8 cellular contexts compared by ENCODE assay signal in the genomic region with DNA sequence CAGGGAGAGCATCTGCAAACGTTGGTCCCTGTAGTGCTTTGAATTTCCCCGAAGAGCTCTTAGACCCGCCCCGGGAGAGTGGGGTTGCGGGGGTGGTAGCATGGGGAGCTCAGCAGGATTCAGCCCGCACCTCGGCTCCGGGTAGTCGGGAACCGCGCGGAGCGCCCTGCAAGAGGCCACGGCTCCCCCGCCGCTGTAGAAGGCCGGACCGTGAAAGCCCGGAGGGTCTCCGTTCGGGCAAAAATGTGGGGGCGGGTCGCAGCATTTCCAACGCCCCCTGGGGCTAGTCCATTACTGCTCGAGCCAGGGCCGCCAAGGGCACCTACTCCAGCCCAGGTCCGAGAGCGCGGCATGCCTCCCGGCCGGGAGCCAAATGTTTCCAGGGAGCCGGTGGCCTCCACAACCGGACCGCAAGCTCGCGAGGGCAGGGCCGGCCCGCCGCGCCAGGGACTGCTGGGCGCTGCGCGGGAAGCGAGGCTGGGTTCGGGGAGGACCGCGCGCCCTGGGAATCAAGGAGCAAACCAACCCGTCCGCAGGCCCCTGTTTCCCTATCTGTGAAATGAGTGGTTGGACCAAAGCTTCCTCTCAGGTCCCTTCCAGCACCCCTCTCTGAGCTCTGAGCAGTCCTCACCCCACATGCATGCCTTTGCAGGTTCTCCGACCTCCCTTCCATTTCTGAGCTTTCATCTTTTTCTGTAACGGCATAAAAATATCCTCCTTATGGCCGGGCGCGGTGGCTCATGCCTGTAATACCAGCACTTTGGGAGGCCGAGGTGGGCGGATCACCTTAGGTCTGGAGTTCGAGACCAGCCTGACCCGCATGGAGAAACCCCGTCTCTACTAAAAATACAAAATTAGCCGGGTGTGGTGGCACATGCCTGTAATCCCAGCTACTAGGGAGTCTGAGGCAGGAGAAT. TPM values are rescaled to one million over a fixed set of nuclear protein-coding genes. Genes with fewer than 3 reads are reported as not detected.
DNase-seq lines count a peak whose midpoint lies in the region; ATAC-seq and TF ChIP-seq lines count a peak whose summit lies in the region.

No MANE protein-coding gene starts in this region.

- WGBS in liver: 8% methylated on average over 61 of the region's 61 CpGs

- H3K9me3 Mint-ChIP-seq in CD14-positive monocyte: peaks cover 0 to 3% (median 0%) of the 10 kb centered on the region in 7 donors
- no peaks in the 10 kb centered on the region for H3K9me3 Mint-ChIP-seq in T-helper 1 cell treated with Interleukin-12 subunit alpha and Interleukin-12 subunit beta and Interleukin-4 antibody, amounts not matched to agents 30 μg/mL and 1 μg/mL, for 36 hours
- H3K9me3 Mint-ChIP-seq in stimulated activated effector memory CD8-positive, alpha-beta T cell treated with anti-CD3 and anti-CD28 coated beads, Interleukin-12 subunit alpha, Interleukin-12 subunit beta, amount 100 ng/mL, for 72 hours: no peaks in the 10 kb centered on the region

- peak overlapping the region; percentile 97 to 98 for H3K27ac ChIP-seq in liver (ENCODE audit: low read depth in 1 of 2, low read length in 2 of 2)

- peaks cover 48% of the 10 kb centered on the region for H3K4me1 Mint-ChIP-seq in CD14-positive monocyte
- peaks cover 36% of the 10 kb centered on the region for H3K4me1 Mint-ChIP-seq in T-helper 1 cell treated with Interleukin-12 subunit alpha and Interleukin-12 subunit beta and Interleukin-4 antibody, amounts not matched to agents 30 μg/mL and 1 μg/mL, for 36 hours (ENCODE audit: low read depth)
- peaks cover 48% of the 10 kb centered on the region for H3K4me1 Mint-ChIP-seq in stimulated activated effector memory CD8-positive, alpha-beta T cell treated with anti-CD3 and anti-CD28 coated beads, Interleukin-12 subunit alpha, Interleukin-12 subunit beta, amount 100 ng/mL, for 72 hours

- intact Hi-C loops in CD14-positive monocyte (cut with micrococcal nuclease): no loop called here

- TF ChIP-seq RAD21 in liver (IDR thresholded peaks at IDR 0.05): no peak

- H3K27me3 ChIP-seq in liver (ENCODE audit: control insufficient read depth in 4 of 4, insufficient read depth in 4 of 4, low read length in 3 of 4): no peaks in the 10 kb centered on the region

- peak overlapping the region in 4 of 7 donors; percentile 15 to 66 (median 50) for H3K27ac Mint-ChIP-seq in CD14-positive monocyte
- H3K27ac Mint-ChIP-seq in T-helper 1 cell treated with Interleukin-12 subunit alpha and Interleukin-12 subunit beta and Interleukin-4 antibody, amounts not matched to agents 30 μg/mL and 1 μg/mL, for 36 hours: peak overlapping the region; percentile 65
- H3K27ac Mint-ChIP-seq in stimulated activated effector memory CD8-positive, alpha-beta T cell treated with anti-CD3 and anti-CD28 coated beads, Interleukin-12 subunit alpha, Interleukin-12 subunit beta, amount 100 ng/mL, for 72 hours: peak overlapping the region; percentile 86

- peaks cover 26 to 59% (median 52%) of the 10 kb centered on the region in 4 donors for H3K4me1 ChIP-seq in liver (ENCODE audit: control insufficient read depth in 4 of 4, insufficient read depth in 4 of 4, low read length in 3 of 4)

- peaks cover 6 to 15% of the 10 kb centered on the region in 2 donors for H3K36me3 Mint-ChIP-seq in CD14-positive monocyte
- H3K36me3 Mint-ChIP-seq in T-helper 1 cell treated with Interleukin-12 subunit alpha and Interleukin-12 subunit beta and Interleukin-4 antibody, amounts not matched to agents 30 μg/mL and 1 μg/mL, for 36 hours (ENCODE audit: low read depth): peaks cover 12% of the 10 kb centered on the region
- H3K36me3 Mint-ChIP-seq in stimulated activated effector memory CD8-positive, alpha-beta T cell treated with anti-CD3 and anti-CD28 coated beads, Interleukin-12 subunit alpha, Interleukin-12 subunit beta, amount 100 ng/mL, for 72 hours: peaks cover 7% of the 10 kb centered on the region

- peak overlapping the region; percentile 97 for H3K4me3 Mint-ChIP-seq in CD14-positive monocyte
- peak overlapping the region; percentile 89 for H3K4me3 Mint-ChIP-seq in T-helper 1 cell treated with Interleukin-12 subunit alpha and Interleukin-12 subunit beta and Interleukin-4 antibody, amounts not matched to agents 30 μg/mL and 1 μg/mL, for 36 hours
- peak overlapping the region; percentile 85 for H3K4me3 Mint-ChIP-seq in stimulated activated effector memory CD8-positive, alpha-beta T cell treated with anti-CD3 and anti-CD28 coated beads, Interleukin-12 subunit alpha, Interleukin-12 subunit beta, amount 100 ng/mL, for 72 hours

- H3K9ac ChIP-seq in liver (ENCODE audit: low read depth in 1 of 2, low read length in 2 of 2): peak overlapping the region; percentile 79 to 90

- H3K36me3 ChIP-seq in liver (ENCODE audit: control insufficient read depth in 4 of 4, insufficient read depth in 3 of 4, low read depth in 1 of 4, low read length in 3 of 4): no peaks in the 10 kb centered on the region

- peak overlapping the region; percentile 75 to 94 (median 83) for H3K4me3 ChIP-seq in liver (ENCODE audit: low read depth in 1 of 3, low read length in 3 of 3)

- ATAC-seq in GM19463 (IDR thresholded peaks at IDR 0.05; ENCODE audit: unreplicated experiment) (peak; percentile 20), HG03520 (IDR thresholded peaks at IDR 0.05; ENCODE audit: unreplicated experiment) (peak; percentile 23)
- ATAC-seq in stimulated activated effector memory CD8-positive, alpha-beta T cell treated with anti-CD3 and anti-CD28 coated beads, Interleukin-12 subunit alpha, Interleukin-12 subunit beta, amount 100 ng/mL, for 72 hours: peak; percentile 62

- H3K9me3 ChIP-seq in liver (ENCODE audit: control insufficient read depth in 4 of 4, low read length in 3 of 4): no peaks in the 10 kb centered on the region

- DNase-seq in CD14-positive monocyte (ENCODE audit: low spot score) (no peak), dermis blood vessel endothelial cell (peak; percentile 65), KG1 (lab: John Stamatoyannopoulos, UW) (no peak)
- peak in 1 of 2 donors; percentile 61 for DNase-seq in stimulated activated effector memory CD8-positive, alpha-beta T cell treated with anti-CD3 and anti-CD28 coated beads, Interleukin-12 subunit alpha, Interleukin-12 subunit beta, amount 100 ng/mL, for 72 hours (ENCODE audit: low spot score in 2 of 2)

- peaks cover 10 to 16% (median 14%) of the 10 kb centered on the region in 3 donors for H3K27me3 Mint-ChIP-seq in CD14-positive monocyte (ENCODE audit: low read depth in 3 of 3)
- peaks cover 22% of the 10 kb centered on the region for H3K27me3 Mint-ChIP-seq in T-helper 1 cell treated with Interleukin-12 subunit alpha and Interleukin-12 subunit beta and Interleukin-4 antibody, amounts not matched to agents 30 μg/mL and 1 μg/mL, for 36 hours (ENCODE audit: low read depth)

- TF ChIP-seq CTCF in CD14-positive monocyte (IDR thresholded peaks at IDR 0.05) (peak; percentile 6), liver (IDR thresholded peaks at IDR 0.05; ENCODE audit: low read depth, low read length, missing input control) (no peak)

TF ChIP-seq in liver, 16 proteins besides CTCF, POLR2A, EP300 and RAD21:
- TF ChIP-seq NR2F2 (IDR thresholded peaks at IDR 0.05) (no peak), EGR1 (IDR thresholded peaks at IDR 0.05; ENCODE audit: low read depth in 2 of 2) (no peak), YY1 (IDR thresholded peaks at IDR 0.05) (peak; percentile 21)
- TF ChIP-seq, protein P1, sequence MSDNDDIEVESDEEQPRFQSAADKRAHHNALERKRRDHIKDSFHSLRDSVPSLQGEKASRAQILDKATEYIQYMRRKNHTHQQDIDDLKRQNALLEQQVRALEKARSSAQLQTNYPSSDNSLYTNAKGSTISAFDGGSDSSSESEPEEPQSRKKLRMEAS (IDR thresholded peaks at IDR 0.05): no peak
- TF ChIP-seq, protein P2, sequence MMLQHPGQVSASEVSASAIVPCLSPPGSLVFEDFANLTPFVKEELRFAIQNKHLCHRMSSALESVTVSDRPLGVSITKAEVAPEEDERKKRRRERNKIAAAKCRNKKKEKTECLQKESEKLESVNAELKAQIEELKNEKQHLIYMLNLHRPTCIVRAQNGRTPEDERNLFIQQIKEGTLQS (IDR thresholded peaks at IDR 0.05): no peak

RNA-seq across cellular contexts. Expression of a gene that starts 0.8 kb away (rescaled TPM):
- polyA plus RNA-seq in CD14-positive monocyte: 1 to 10 TPM; 3.0 to 5.8 TPM
- 12.4 and 15.0 TPM in 2 replicates for total RNA-seq in dermis blood vessel endothelial cell
- total RNA-seq in liver: 10 to 100 TPM; 10.4 to 54.0 TPM
- 10 to 100 TPM in 1 of 2 donors, 1 to 10 TPM in 1; 9.6 to 12.9 TPM for polyA plus RNA-seq in liver

RNA-seq across cellular contexts. Expression of a gene that starts 6.0 kb away (rescaled TPM):
- not detected for polyA plus RNA-seq in CD14-positive monocyte
- total RNA-seq in dermis blood vessel endothelial cell: 0.19 TPM in 1 of 2 replicates, not detected in the other
- 1 to 10 TPM; 1.1 to 1.4 TPM for total RNA-seq in liver
- polyA plus RNA-seq in liver: under 1 TPM; 0.42 to 0.66 TPM

RNA-seq across cellular contexts. Expression of a gene that starts 41.1 kb away (rescaled TPM):
- polyA plus RNA-seq in CD14-positive monocyte (10 to 100 TPM; 21.4 to 26.6 TPM), liver (10 to 100 TPM; 16.8 to 41.0 TPM)
- total RNA-seq in dermis blood vessel endothelial cell (35.7 and 41.1 TPM in 2 replicates), liver (10 to 100 TPM; 26.9 to 39.0 TPM)

RNA-seq across cellular contexts. Expression of a gene that starts 58.1 kb away (rescaled TPM):
- not detected for polyA plus RNA-seq in CD14-positive monocyte
- total RNA-seq in dermis blood vessel endothelial cell: under 0.01 TPM in 1 of 2 replicates, not detected in the other
- under 1 TPM in 1 of 2 donors, not detected in 1; 0.09 TPM for total RNA-seq in liver
- under 1 TPM in 1 of 2 donors, not detected in 1; 0.24 TPM for polyA plus RNA-seq in liver
